In genomic region chr3:157865449-157865862, GRCh38 we compare ENCODE assay signal across 9 cellular contexts.
DNase-seq lines count a peak whose midpoint lies in the region; ATAC-seq and TF ChIP-seq lines count a peak whose summit lies in the region.
"Had no signal": no experiment of that assay in that cellular context is flagged by ENCODE, and none has a peak within 500 bp of the region (broad histone marks: within the 10 kb centered on the region; RNA-seq: fewer than 3 reads in every experiment).

No MANE protein-coding gene starts in this region.

- H3K4me3 ChIP-seq in kidney epithelial cell (ENCODE audit: low read depth, low read length) (no peak overlapping the region), ascending aorta (no peak overlapping the region)
- H3K4me3 ChIP-seq: lung had no signal

- peak; percentile 60 for DNase-seq in NCI-H69 (lab: John Stamatoyannopoulos, UW)
- peak; percentile 18 for DNase-seq in activated T-cell treated with anti-CD3 and anti-CD28 coated beads, Interleukin-2, amount 50 U/mL, for 1 hour
- DNase-seq in kidney epithelial cell (ENCODE audit: low read depth) = no peak
- DNase-seq in ascending aorta (ENCODE audit: low spot score in 2 of 2) = no peak
- DNase-seq in GM03348 (ENCODE audit: low spot score) = no peak

- intact Hi-C loops in ascending aorta (cut with DNase I) = loop anchor here (5.0 kb wide), 1 partner anchor 78 kb away; no protein-coding TSS in a partner anchor

- H3K27me3 ChIP-seq in kidney epithelial cell (ENCODE audit: control insufficient read depth, insufficient read depth, low read length) (no peaks in the 10 kb centered on the region), ascending aorta (no peaks in the 10 kb centered on the region)

- ATAC-seq in GM18508 (IDR thresholded peaks at IDR 0.05; ENCODE audit: insufficient read depth, unreplicated experiment) = peak; percentile 85
- ATAC-seq in HG02798 (IDR thresholded peaks at IDR 0.05; ENCODE audit: poor library complexity, unreplicated experiment) = peak; percentile 93

- H3K4me1 ChIP-seq in ascending aorta = peaks cover 0 to 4% of the 10 kb centered on the region in 2 donors

- H3K36me3 ChIP-seq in kidney epithelial cell (ENCODE audit: control insufficient read depth, insufficient read depth, low read length) (no peaks in the 10 kb centered on the region), ascending aorta (no peaks in the 10 kb centered on the region)

- H3K27ac ChIP-seq in C4-2B (no peak overlapping the region), ascending aorta (no peak overlapping the region)

- TF ChIP-seq CTCF in C4-2B (conservative IDR thresholded peaks at IDR 0.05) (peak; percentile 95), kidney epithelial cell (IDR thresholded peaks at IDR 0.05; ENCODE audit: insufficient read depth, low read length, poor library complexity, severe bottlenecking) (peak; percentile 59), ascending aorta (IDR thresholded peaks at IDR 0.05) (peak in 1 of 3 experiments; percentile 6)

- H3K9me3 ChIP-seq in ascending aorta = no peaks in the 10 kb centered on the region

Comparison
In these comparisons a context has a peak if more than half of its experiments do, and no peak if none do; other contexts are left out.
1. DNase-seq: peak in NCI-H69 (single experiment) and activated T-cell treated with anti-CD3 and anti-CD28 coated beads, Interleukin-2, amount 50 U/mL, for 1 hour (single experiment); none in kidney epithelial cell (single experiment), ascending aorta (0 of 2) and GM03348 (single experiment).